ENCODE assay signal across 8 cellular contexts in genomic region chr10:133378251-133379096, GRCh38. TPM values are rescaled to one million over a fixed set of nuclear protein-coding genes. Genes with fewer than 3 reads are reported as not detected.
DNase-seq lines count a peak whose midpoint lies in the region; ATAC-seq, FAIRE-seq and TF ChIP-seq lines count a peak whose summit lies in the region.

No MANE protein-coding gene starts in this region.

- H3K9ac ChIP-seq in OCI-LY3 (ENCODE audit: low read length) = peak overlapping the region; percentile 61

- no peak for TF ChIP-seq EP300 in A549 (IDR thresholded peaks at IDR 0.05)
- TF ChIP-seq EP300 in tibial nerve (IDR thresholded peaks at IDR 0.05) = peak in 1 of 2 donors; percentile 82

- H3K9me3 ChIP-seq in A549 (no peaks in the 10 kb centered on the region), OCI-LY3 (ENCODE audit: insufficient read depth, low read length) (no peaks in the 10 kb centered on the region), tibial nerve (no peaks in the 10 kb centered on the region)

- H3K27me3 ChIP-seq in OCI-LY3 (ENCODE audit: low read depth, low read length) (no peaks in the 10 kb centered on the region), tibial nerve (no peaks in the 10 kb centered on the region)

- DNase-seq in A549 (ENCODE audit: low read depth in 1 of 2, low spot score in 1 of 2) (peak; percentile 45 to 48), fibroblast of villous mesenchyme (ENCODE audit: low read depth) (peak; percentile 48), tibial nerve (ENCODE audit: low spot score in 2 of 2) (peak; percentile 39 to 40)
- peak; percentile 85 for DNase-seq in activated effector memory CD4-positive, alpha-beta T cell treated with anti-CD3 and anti-CD28 coated beads, Interleukin-2, amount 50 U/mL, for 16 hours
- DNase-seq in naive thymus-derived CD8-positive, alpha-beta T cell = peak; percentile 37 to 72 (median 54)

- H3K4me2 ChIP-seq in A549 (peak overlapping the region; percentile 93), OCI-LY3 (ENCODE audit: low read length) (peak overlapping the region; percentile 78)

- H3K79me2 ChIP-seq in OCI-LY3 (ENCODE audit: low read length) = no peaks in the 10 kb centered on the region

- no peak for TF ChIP-seq RAD21 in A549 (conservative IDR thresholded peaks at IDR 0.05 in 1 of 2, IDR thresholded peaks at IDR 0.05 in 1 of 2)

- CTCF ChIA-PET in A549 (lab: Yijun Ruan, JAX) = interaction anchor here (1.3 to 2.3 kb wide), 2 partner anchors 49 to 64 kb away, joined by 4 to 15 read pairs; no protein-coding TSS in a partner anchor

- H3K9me3 Mint-ChIP-seq in naive thymus-derived CD8-positive, alpha-beta T cell = no peaks in the 10 kb centered on the region

- TF ChIP-seq POLR2A in A549 (IDR thresholded peaks at IDR 0.05; ENCODE audit: low read length) (peak; percentile 36), tibial nerve (IDR thresholded peaks at IDR 0.05) (peak; percentile 26 to 39)

- TF ChIP-seq CTCF in A549 (IDR thresholded peaks at IDR 0.05) (no peak), OCI-LY3 (IDR thresholded peaks at IDR 0.05; ENCODE audit: low read depth, low read length) (no peak), fibroblast of villous mesenchyme (IDR thresholded peaks at IDR 0.05; ENCODE audit: insufficient read depth, low read depth, low read length) (no peak), tibial nerve (IDR thresholded peaks at IDR 0.05) (no peak)

- peak overlapping the region; percentile 94 for H3K4me3 ChIP-seq in A549
- H3K4me3 ChIP-seq in OCI-LY3 (ENCODE audit: low read length) = peak overlapping the region; percentile 81
- peak overlapping the region; percentile 72 for H3K4me3 ChIP-seq in fibroblast of villous mesenchyme (ENCODE audit: low read depth, low read length)
- peak overlapping the region; percentile 73 to 98 (median 78) for H3K4me3 ChIP-seq in tibial nerve

- FAIRE-seq in A549 (lab: Jason Lieb, UNC) = no peak

- H3K36me3 ChIP-seq in OCI-LY3 (replicated peaks; ENCODE audit: low read depth, low read length) = no peaks in the 10 kb centered on the region
- peaks cover 0 to 26% (median 0%) of the 10 kb centered on the region in 3 donors for H3K36me3 ChIP-seq in tibial nerve

- POLR2A ChIA-PET in A549 (lab: Yijun Ruan, JAX) = interaction anchor here (0.7 kb wide), 1 partner anchor 17 kb away, joined by 3 read pairs; no protein-coding TSS in a partner anchor
- POLR2A ChIA-PET in naive thymus-derived CD8-positive, alpha-beta T cell (lab: Charles Lee) = interaction anchor here (0.7 to 6.4 kb wide), 6 partner anchors 11 to 42 kb away, joined by 3 to 58 read pairs (median 4); partner anchors contain the start of genes CALY, FUOM and MTG1

- H3K4me1 ChIP-seq in A549 (peaks cover 9% of the 10 kb centered on the region; the same call in 1 of the 3 replicates), OCI-LY3 (ENCODE audit: low read length) (peaks cover 23% of the 10 kb centered on the region), tibial nerve (peaks cover 0 to 49% (median 25%) of the 10 kb centered on the region in 4 donors)

- ATAC-seq in A549 (peak; percentile 67 to 81), GM18502 (IDR thresholded peaks at IDR 0.05; ENCODE audit: poor library complexity, unreplicated experiment) (peak; percentile 41), HG03039 (IDR thresholded peaks at IDR 0.05; ENCODE audit: unreplicated experiment) (peak; percentile 39)
- peak; percentile 57 to 69 for ATAC-seq in naive thymus-derived CD8-positive, alpha-beta T cell

- peaks cover 0 to 6% (median 2%) of the 10 kb centered on the region in 3 donors for H3K36me3 Mint-ChIP-seq in naive thymus-derived CD8-positive, alpha-beta T cell

- no peaks in the 10 kb centered on the region for H4K20me1 ChIP-seq in OCI-LY3 (ENCODE audit: insufficient read depth, low read length)

- H3K27ac Mint-ChIP-seq in naive thymus-derived CD8-positive, alpha-beta T cell = peak overlapping the region in 7 of 10 donors; percentile 31 to 90 (median 73)

- peaks cover 2 to 38% (median 13%) of the 10 kb centered on the region in 4 donors for H3K4me1 Mint-ChIP-seq in naive thymus-derived CD8-positive, alpha-beta T cell

- peak overlapping the region; percentile 20; the same call in 1 of the 2 replicates for H2AFZ ChIP-seq in OCI-LY3 (ENCODE audit: low read depth, low read length)

- WGBS in A549 (ENCODE audit: missing lambda C conversion rate) = 3% methylated on average over 62 of the region's 90 CpGs
- 0% methylated on average over 10 to 65 of the region's 90 CpGs for WGBS in tibial nerve, 2 donors

- H3K27ac ChIP-seq in A549 (peak overlapping the region; percentile 76 to 92), OCI-LY3 (ENCODE audit: low read length) (no peak overlapping the region; the same call in 1 of the 2 replicates), tibial nerve (peak overlapping the region; percentile 77 to 95 (median 92))

- H3K4me3 Mint-ChIP-seq in naive thymus-derived CD8-positive, alpha-beta T cell = peak overlapping the region; percentile 71 to 92 (median 85)

- H3K27me3 Mint-ChIP-seq in naive thymus-derived CD8-positive, alpha-beta T cell = no peaks in the 10 kb centered on the region

TF ChIP-seq in A549, 52 proteins besides CTCF, POLR2A, EP300 and RAD21 (continues in another document):
- peak; percentile 39; the same call in 1 of the 2 replicates for TF ChIP-seq PHF8 (IDR thresholded peaks at IDR 0.05; ENCODE audit: borderline replicate concordance, low read depth)
- no peak for TF ChIP-seq BCL3 (IDR thresholded peaks at IDR 0.05)
- TF ChIP-seq JUN (IDR thresholded peaks at IDR 0.05) = peak in 1 of 2 experiments; percentile 7; a peak in 2 of 5 replicates
- no peak for TF ChIP-seq CEBPB (IDR thresholded peaks at IDR 0.05)
- 0 out of 2 replicates have a peak, but pooled peaks have one; percentile 10 for TF ChIP-seq SREBF2 (IDR thresholded peaks at IDR 0.05)

RNA-seq across cellular contexts. Expression of gene PAOX, which starts 0.6 kb away (rescaled TPM):
- polyA plus RNA-seq in A549 (2011; rRNA removed) (1.6 and 1.8 TPM in 2 replicates), A549 (2017; fragmentation: RNase III; extraction: RNeasy Plus Mini Kit Qiagen cat#74134 plus additional on column Dnase treatment) (1.8 to 2.8 TPM (median 2.3 TPM) in 3 replicates)
- 1.7 and 2.1 TPM in 2 replicates for polyA plus RNA-seq in A549 (2012; cell fraction: cytosol; rRNA removed)
- polyA plus RNA-seq in A549 (2012; cell fraction: nucleus; rRNA removed) = 3.3 and 3.6 TPM in 2 replicates
- 1.3 and 1.4 TPM in 2 replicates for polyA minus RNA-seq in A549 (2011; rRNA and poly(A)+ RNA removed)
- total RNA-seq in fibroblast of villous mesenchyme (6.4 and 7.8 TPM in 2 replicates), tibial nerve (10 to 100 TPM; 15.3 to 26.7 (median 18.4) TPM)
- total RNA-seq in naive thymus-derived CD8-positive, alpha-beta T cell = 10 to 100 TPM; 11.3 to 11.9 TPM
- polyA plus RNA-seq in naive thymus-derived CD8-positive, alpha-beta T cell = 10 to 100 TPM; 10.9 to 15.6 (median 11.9) TPM

RNA-seq across cellular contexts. Expression of gene ECHS1, which starts 5.3 kb away (rescaled TPM):
- polyA plus RNA-seq in A549 (2011; rRNA removed) (54.6 and 66.7 TPM in 2 replicates), A549 (2017; fragmentation: RNase III; extraction: RNeasy Plus Mini Kit Qiagen cat#74134 plus additional on column Dnase treatment) (132 to 138 TPM (median 133 TPM) in 3 replicates)
- 97.0 and 107 TPM in 2 replicates for polyA plus RNA-seq in A549 (2012; cell fraction: cytosol; rRNA removed)
- polyA plus RNA-seq in A549 (2012; cell fraction: nucleus; rRNA removed) = 61.5 and 73.9 TPM in 2 replicates
- polyA minus RNA-seq in A549 (2011; rRNA and poly(A)+ RNA removed) = 49.8 and 54.5 TPM in 2 replicates
- total RNA-seq in fibroblast of villous mesenchyme (50.3 and 59.6 TPM in 2 replicates), tibial nerve (100 to 1,000 TPM in 1 of 4 donors, 10 to 100 TPM in 3; 70.5 to 104 (median 76.4) TPM)
- total RNA-seq in naive thymus-derived CD8-positive, alpha-beta T cell = 10 to 100 TPM; 28.3 to 29.2 TPM
- 100 to 1,000 TPM; 103 to 110 (median 104) TPM for polyA plus RNA-seq in naive thymus-derived CD8-positive, alpha-beta T cell

RNA-seq across cellular contexts. Expression of gene MTG1, which starts 15.5 kb away (rescaled TPM):
- polyA plus RNA-seq in A549 (2011; rRNA removed) (65.6 and 67.2 TPM in 2 replicates), A549 (2017; fragmentation: RNase III; extraction: RNeasy Plus Mini Kit Qiagen cat#74134 plus additional on column Dnase treatment) (57.1 to 62.2 TPM (median 60.3 TPM) in 3 replicates)
- polyA plus RNA-seq in A549 (2012; cell fraction: cytosol; rRNA removed) = 106 and 115 TPM in 2 replicates
- 325 and 350 TPM in 2 replicates for polyA plus RNA-seq in A549 (2012; cell fraction: nucleus; rRNA removed)
- polyA minus RNA-seq in A549 (2011; rRNA and poly(A)+ RNA removed) = 49.2 and 51.1 TPM in 2 replicates
- total RNA-seq in fibroblast of villous mesenchyme (22.5 and 35.4 TPM in 2 replicates), tibial nerve (10 to 100 TPM; 28.7 to 65.7 (median 34.7) TPM)
- 10 to 100 TPM; 62.4 to 67.9 TPM for total RNA-seq in naive thymus-derived CD8-positive, alpha-beta T cell
- 10 to 100 TPM; 19.4 to 37.9 (median 28.5) TPM for polyA plus RNA-seq in naive thymus-derived CD8-positive, alpha-beta T cell

RNA-seq across cellular contexts. Expression of gene FUOM, which starts 20.7 kb away (rescaled TPM):
- polyA plus RNA-seq in A549 (2011; rRNA removed) (7.6 and 8.1 TPM in 2 replicates), A549 (2017; fragmentation: RNase III; extraction: RNeasy Plus Mini Kit Qiagen cat#74134 plus additional on column Dnase treatment) (6.5 to 8.7 TPM (median 6.8 TPM) in 3 replicates)
- 17.8 and 19.7 TPM in 2 replicates for polyA plus RNA-seq in A549 (2012; cell fraction: cytosol; rRNA removed)
- polyA plus RNA-seq in A549 (2012; cell fraction: nucleus; rRNA removed) = 11.7 and 11.9 TPM in 2 replicates
- polyA minus RNA-seq in A549 (2011; rRNA and poly(A)+ RNA removed) = 2.0 and 2.8 TPM in 2 replicates
- total RNA-seq in fibroblast of villous mesenchyme (7.3 and 13.2 TPM in 2 replicates), tibial nerve (10 to 100 TPM; 44.1 to 59.4 (median 49.3) TPM)
- 10 to 100 TPM; 17.1 to 23.7 TPM for total RNA-seq in naive thymus-derived CD8-positive, alpha-beta T cell
- polyA plus RNA-seq in naive thymus-derived CD8-positive, alpha-beta T cell = 10 to 100 TPM; 17.4 to 21.4 (median 18.2) TPM

RNA-seq across cellular contexts. Expression of gene PRAP1, which starts 31.3 kb away (rescaled TPM):
- polyA plus RNA-seq in A549 (2011; rRNA removed) (0.13 TPM in 1 of 2 replicates, not detected in the other), A549 (2017; fragmentation: RNase III; extraction: RNeasy Plus Mini Kit Qiagen cat#74134 plus additional on column Dnase treatment) (not detected in 3 replicates)
- not detected in 2 replicates for polyA plus RNA-seq in A549 (2012; cell fraction: cytosol; rRNA removed)
- polyA plus RNA-seq in A549 (2012; cell fraction: nucleus; rRNA removed) = not detected in 2 replicates
- not detected in 2 replicates for polyA minus RNA-seq in A549 (2011; rRNA and poly(A)+ RNA removed)
- total RNA-seq in fibroblast of villous mesenchyme (not detected in 2 replicates), tibial nerve (10 to 100 TPM in 3 of 4 donors, 1 to 10 TPM in 1; 9.8 to 29.4 (median 16.6) TPM)
- total RNA-seq in naive thymus-derived CD8-positive, alpha-beta T cell = not detected
- polyA plus RNA-seq in naive thymus-derived CD8-positive, alpha-beta T cell = under 1 TPM in 1 of 3 donors, not detected in 2; 0.36 TPM
